Comparison of ENCODE assay signal across 1 cellular context in the genomic region with DNA sequence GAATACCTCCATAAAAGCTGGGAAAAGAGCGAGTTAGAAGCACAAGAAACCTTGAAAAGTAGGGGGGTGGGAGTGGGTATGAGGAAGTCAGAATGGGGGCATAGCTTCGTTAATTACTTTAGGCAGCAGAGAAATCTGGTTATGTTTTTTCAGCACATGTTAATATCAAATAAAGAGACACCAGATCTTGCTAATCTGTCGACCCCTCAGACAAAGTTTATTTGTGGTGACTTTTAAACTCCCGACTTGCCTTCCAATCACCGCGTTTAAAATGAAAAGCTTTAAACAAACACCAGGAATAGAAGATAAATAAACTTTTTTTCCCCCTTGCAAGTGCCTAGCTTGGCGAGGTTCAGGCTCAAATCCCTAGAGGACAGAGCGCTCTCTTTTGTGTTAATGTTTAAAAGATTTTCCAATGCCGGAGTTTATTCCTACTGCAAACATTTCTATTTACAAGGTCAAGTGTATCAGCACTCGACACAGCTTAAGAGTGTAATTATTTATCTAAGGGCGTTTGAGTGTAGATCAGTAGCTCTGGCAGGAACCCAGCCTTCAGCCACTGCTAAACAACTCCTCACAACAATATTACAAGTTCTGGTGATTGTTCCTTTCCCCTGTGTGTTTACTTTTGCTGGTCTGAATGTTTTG.
TF ChIP-seq lines count a peak whose summit lies in the region.

No MANE protein-coding gene starts in this region.

TF ChIP-seq in HepG2, 621 proteins besides CTCF, POLR2A, EP300 and RAD21 (continued from another document and continues in another):
- TF ChIP-seq, protein P1, sequence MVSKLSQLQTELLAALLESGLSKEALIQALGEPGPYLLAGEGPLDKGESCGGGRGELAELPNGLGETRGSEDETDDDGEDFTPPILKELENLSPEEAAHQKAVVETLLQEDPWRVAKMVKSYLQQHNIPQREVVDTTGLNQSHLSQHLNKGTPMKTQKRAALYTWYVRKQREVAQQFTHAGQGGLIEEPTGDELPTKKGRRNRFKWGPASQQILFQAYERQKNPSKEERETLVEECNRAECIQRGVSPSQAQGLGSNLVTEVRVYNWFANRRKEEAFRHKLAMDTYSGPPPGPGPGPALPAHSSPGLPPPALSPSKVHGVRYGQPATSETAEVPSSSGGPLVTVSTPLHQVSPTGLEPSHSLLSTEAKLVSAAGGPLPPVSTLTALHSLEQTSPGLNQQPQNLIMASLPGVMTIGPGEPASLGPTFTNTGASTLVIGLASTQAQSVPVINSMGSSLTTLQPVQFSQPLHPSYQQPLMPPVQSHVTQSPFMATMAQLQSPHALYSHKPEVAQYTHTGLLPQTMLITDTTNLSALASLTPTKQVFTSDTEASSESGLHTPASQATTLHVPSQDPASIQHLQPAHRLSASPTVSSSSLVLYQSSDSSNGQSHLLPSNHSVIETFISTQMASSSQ (IDR thresholded peaks at IDR 0.05; ENCODE audit: low read depth) = peak; percentile 69
- TF ChIP-seq, protein P1 (CRISPR knock-in tag; IDR thresholded peaks at IDR 0.05; ENCODE audit: borderline replicate concordance) = peak; percentile 37; the same call in 1 of the 2 replicates
- 0 out of 2 replicates have a peak, but pooled peaks have one; percentile 38 for TF ChIP-seq HDAC1 (CRISPR knock-in tag; IDR thresholded peaks at IDR 0.05)
- TF ChIP-seq HMG20B (CRISPR knock-in tag; conservative IDR thresholded peaks at IDR 0.05) = 0 out of 2 replicates have a peak, but pooled peaks have one; percentile 34
- no peak for TF ChIP-seq ZNF720 (CRISPR knock-in tag; IDR thresholded peaks at IDR 0.05)
- no peak for TF ChIP-seq ZNF496 (CRISPR knock-in tag; IDR thresholded peaks at IDR 0.05; ENCODE audit: insufficient replicate concordance)
- no peak for TF ChIP-seq GABPA (IDR thresholded peaks at IDR 0.05; ENCODE audit: low read depth, low read length)
- TF ChIP-seq GABPA (CRISPR knock-in tag; IDR thresholded peaks at IDR 0.05; ENCODE audit: low read depth) = no peak; the same call in 1 of the 2 replicates
- TF ChIP-seq ZFP62 (CRISPR knock-in tag; IDR thresholded peaks at IDR 0.05) = no peak
- no peak for TF ChIP-seq SP5 (CRISPR knock-in tag; IDR thresholded peaks at IDR 0.05; ENCODE audit: borderline replicate concordance, low read depth)
- peak; percentile 60 for TF ChIP-seq HMG20A (CRISPR knock-in tag; IDR thresholded peaks at IDR 0.05; ENCODE audit: borderline replicate concordance)
- no peak for TF ChIP-seq CENPT (CRISPR knock-in tag; IDR thresholded peaks at IDR 0.05; ENCODE audit: low read depth)
- no peak for TF ChIP-seq STAT5B (CRISPR knock-in tag; IDR thresholded peaks at IDR 0.05)
- TF ChIP-seq GZF1 (CRISPR knock-in tag; IDR thresholded peaks at IDR 0.05) = no peak
- no peak for TF ChIP-seq ZMYM4 (CRISPR knock-in tag; IDR thresholded peaks at IDR 0.05)
- TF ChIP-seq ZNF570 (CRISPR knock-in tag; IDR thresholded peaks at IDR 0.05; ENCODE audit: borderline replicate concordance) = no peak
- TF ChIP-seq, protein P2, sequence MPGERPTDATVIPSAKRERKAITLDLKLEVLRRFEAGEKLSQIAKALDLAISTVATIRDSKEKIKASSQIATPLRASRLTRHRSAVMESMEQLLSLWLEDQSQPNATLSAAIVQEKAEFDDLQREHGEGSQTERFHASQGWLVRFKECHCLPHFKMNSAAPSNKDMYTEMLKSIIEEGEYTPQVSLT (CRISPR knock-in tag; IDR thresholded peaks at IDR 0.05; ENCODE audit: borderline replicate concordance, low read depth) = no peak
- TF ChIP-seq CENPX (CRISPR knock-in tag; IDR thresholded peaks at IDR 0.05) = no peak
- 0 out of 2 replicates have a peak, but pooled peaks have one; percentile 24 for TF ChIP-seq FOXK1 (CRISPR knock-in tag; IDR thresholded peaks at IDR 0.05; ENCODE audit: borderline replicate concordance, low read depth)
- TF ChIP-seq PHF8 (CRISPR knock-in tag; IDR thresholded peaks at IDR 0.05) = no peak
- TF ChIP-seq TBX2 (CRISPR knock-in tag; IDR thresholded peaks at IDR 0.05; ENCODE audit: borderline replicate concordance) = peak; percentile 39; the same call in 1 of the 2 replicates
- no peak for TF ChIP-seq ZNF138 (CRISPR knock-in tag; IDR thresholded peaks at IDR 0.05; ENCODE audit: low read depth)
- TF ChIP-seq, protein P3, sequence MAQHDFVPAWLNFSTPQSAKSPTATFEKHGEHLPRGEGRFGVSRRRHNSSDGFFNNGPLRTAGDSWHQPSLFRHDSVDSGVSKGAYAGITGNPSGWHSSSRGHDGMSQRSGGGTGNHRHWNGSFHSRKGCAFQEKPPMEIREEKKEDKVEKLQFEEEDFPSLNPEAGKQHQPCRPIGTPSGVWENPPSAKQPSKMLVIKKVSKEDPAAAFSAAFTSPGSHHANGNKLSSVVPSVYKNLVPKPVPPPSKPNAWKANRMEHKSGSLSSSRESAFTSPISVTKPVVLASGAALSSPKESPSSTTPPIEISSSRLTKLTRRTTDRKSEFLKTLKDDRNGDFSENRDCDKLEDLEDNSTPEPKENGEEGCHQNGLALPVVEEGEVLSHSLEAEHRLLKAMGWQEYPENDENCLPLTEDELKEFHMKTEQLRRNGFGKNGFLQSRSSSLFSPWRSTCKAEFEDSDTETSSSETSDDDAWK (CRISPR knock-in tag; IDR thresholded peaks at IDR 0.05) = no peak
- no peak for TF ChIP-seq SMAD1 (CRISPR knock-in tag; IDR thresholded peaks at IDR 0.05; ENCODE audit: borderline replicate concordance, low read depth)
- TF ChIP-seq NCOR1 (IDR thresholded peaks at IDR 0.05; ENCODE audit: borderline replicate concordance, low read length) = peak; percentile 31; the same call in 1 of the 2 replicates
- 0 out of 2 replicates have a peak, but pooled peaks have one; percentile 12 for TF ChIP-seq SOX5 (CRISPR knock-in tag; IDR thresholded peaks at IDR 0.05; ENCODE audit: borderline replicate concordance)
- TF ChIP-seq YEATS2 (CRISPR knock-in tag; IDR thresholded peaks at IDR 0.05; ENCODE audit: borderline replicate concordance) = no peak
- TF ChIP-seq ZNF205 (CRISPR knock-in tag; IDR thresholded peaks at IDR 0.05) = peak; percentile 59; the same call in 1 of the 2 replicates
- TF ChIP-seq ZFP41 (CRISPR knock-in tag; IDR thresholded peaks at IDR 0.05; ENCODE audit: borderline replicate concordance) = no peak
- no peak for TF ChIP-seq RFX5 (IDR thresholded peaks at IDR 0.05; ENCODE audit: low read depth, low read length)
- TF ChIP-seq ZNF746 (CRISPR knock-in tag; IDR thresholded peaks at IDR 0.05) = no peak
- no peak for TF ChIP-seq CREM (IDR thresholded peaks at IDR 0.05)
- TF ChIP-seq CREM (CRISPR knock-in tag; IDR thresholded peaks at IDR 0.05) = no peak
- no peak for TF ChIP-seq FIP1L1 (IDR thresholded peaks at IDR 0.05; ENCODE audit: borderline replicate concordance, insufficient read depth, low read depth, low read length)
- no peak for TF ChIP-seq JUND (CRISPR knock-in tag; IDR thresholded peaks at IDR 0.05)
- TF ChIP-seq, protein P4, sequence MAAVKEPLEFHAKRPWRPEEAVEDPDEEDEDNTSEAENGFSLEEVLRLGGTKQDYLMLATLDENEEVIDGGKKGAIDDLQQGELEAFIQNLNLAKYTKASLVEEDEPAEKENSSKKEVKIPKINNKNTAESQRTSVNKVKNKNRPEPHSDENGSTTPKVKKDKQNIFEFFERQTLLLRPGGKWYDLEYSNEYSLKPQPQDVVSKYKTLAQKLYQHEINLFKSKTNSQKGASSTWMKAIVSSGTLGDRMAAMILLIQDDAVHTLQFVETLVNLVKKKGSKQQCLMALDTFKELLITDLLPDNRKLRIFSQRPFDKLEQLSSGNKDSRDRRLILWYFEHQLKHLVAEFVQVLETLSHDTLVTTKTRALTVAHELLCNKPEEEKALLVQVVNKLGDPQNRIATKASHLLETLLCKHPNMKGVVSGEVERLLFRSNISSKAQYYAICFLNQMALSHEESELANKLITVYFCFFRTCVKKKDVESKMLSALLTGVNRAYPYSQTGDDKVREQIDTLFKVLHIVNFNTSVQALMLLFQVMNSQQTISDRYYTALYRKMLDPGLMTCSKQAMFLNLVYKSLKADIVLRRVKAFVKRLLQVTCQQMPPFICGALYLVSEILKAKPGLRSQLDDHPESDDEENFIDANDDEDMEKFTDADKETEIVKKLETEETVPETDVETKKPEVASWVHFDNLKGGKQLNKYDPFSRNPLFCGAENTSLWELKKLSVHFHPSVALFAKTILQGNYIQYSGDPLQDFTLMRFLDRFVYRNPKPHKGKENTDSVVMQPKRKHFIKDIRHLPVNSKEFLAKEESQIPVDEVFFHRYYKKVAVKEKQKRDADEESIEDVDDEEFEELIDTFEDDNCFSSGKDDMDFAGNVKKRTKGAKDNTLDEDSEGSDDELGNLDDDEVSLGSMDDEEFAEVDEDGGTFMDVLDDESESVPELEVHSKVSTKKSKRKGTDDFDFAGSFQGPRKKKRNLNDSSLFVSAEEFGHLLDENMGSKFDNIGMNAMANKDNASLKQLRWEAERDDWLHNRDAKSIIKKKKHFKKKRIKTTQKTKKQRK (IDR thresholded peaks at IDR 0.05; ENCODE audit: low read length) = no peak
- TF ChIP-seq, protein P5, sequence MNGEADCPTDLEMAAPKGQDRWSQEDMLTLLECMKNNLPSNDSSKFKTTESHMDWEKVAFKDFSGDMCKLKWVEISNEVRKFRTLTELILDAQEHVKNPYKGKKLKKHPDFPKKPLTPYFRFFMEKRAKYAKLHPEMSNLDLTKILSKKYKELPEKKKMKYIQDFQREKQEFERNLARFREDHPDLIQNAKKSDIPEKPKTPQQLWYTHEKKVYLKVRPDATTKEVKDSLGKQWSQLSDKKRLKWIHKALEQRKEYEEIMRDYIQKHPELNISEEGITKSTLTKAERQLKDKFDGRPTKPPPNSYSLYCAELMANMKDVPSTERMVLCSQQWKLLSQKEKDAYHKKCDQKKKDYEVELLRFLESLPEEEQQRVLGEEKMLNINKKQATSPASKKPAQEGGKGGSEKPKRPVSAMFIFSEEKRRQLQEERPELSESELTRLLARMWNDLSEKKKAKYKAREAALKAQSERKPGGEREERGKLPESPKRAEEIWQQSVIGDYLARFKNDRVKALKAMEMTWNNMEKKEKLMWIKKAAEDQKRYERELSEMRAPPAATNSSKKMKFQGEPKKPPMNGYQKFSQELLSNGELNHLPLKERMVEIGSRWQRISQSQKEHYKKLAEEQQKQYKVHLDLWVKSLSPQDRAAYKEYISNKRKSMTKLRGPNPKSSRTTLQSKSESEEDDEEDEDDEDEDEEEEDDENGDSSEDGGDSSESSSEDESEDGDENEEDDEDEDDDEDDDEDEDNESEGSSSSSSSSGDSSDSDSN (CRISPR knock-in tag; IDR thresholded peaks at IDR 0.05) = no peak
- TF ChIP-seq REPIN1 (CRISPR knock-in tag; IDR thresholded peaks at IDR 0.05; ENCODE audit: borderline replicate concordance, low read depth) = no peak
- TF ChIP-seq ZNF878 (CRISPR knock-in tag; IDR thresholded peaks at IDR 0.05) = no peak
- no peak for TF ChIP-seq GTF2F1 (IDR thresholded peaks at IDR 0.05; ENCODE audit: low read length)
- TF ChIP-seq, protein P6, sequence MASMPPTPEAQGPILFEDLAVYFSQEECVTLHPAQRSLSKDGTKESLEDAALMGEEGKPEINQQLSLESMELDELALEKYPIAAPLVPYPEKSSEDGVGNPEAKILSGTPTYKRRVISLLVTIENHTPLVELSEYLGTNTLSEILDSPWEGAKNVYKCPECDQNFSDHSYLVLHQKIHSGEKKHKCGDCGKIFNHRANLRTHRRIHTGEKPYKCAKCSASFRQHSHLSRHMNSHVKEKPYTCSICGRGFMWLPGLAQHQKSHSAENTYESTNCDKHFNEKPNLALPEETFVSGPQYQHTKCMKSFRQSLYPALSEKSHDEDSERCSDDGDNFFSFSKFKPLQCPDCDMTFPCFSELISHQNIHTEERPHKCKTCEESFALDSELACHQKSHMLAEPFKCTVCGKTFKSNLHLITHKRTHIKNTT (CRISPR knock-in tag; IDR thresholded peaks at IDR 0.05) = no peak
- no peak for TF ChIP-seq ZNF615 (CRISPR knock-in tag; IDR thresholded peaks at IDR 0.05; ENCODE audit: borderline replicate concordance)
- no peak for TF ChIP-seq ZNF180 (CRISPR knock-in tag; IDR thresholded peaks at IDR 0.05; ENCODE audit: borderline replicate concordance, low read depth)
- peak; percentile 79 for TF ChIP-seq NFIC (IDR thresholded peaks at IDR 0.05; ENCODE audit: low read length)
- 0 out of 2 replicates have a peak, but pooled peaks have one; percentile 65 for TF ChIP-seq ZNF703 (CRISPR knock-in tag; IDR thresholded peaks at IDR 0.05; ENCODE audit: borderline replicate concordance)
- TF ChIP-seq, protein P7, sequence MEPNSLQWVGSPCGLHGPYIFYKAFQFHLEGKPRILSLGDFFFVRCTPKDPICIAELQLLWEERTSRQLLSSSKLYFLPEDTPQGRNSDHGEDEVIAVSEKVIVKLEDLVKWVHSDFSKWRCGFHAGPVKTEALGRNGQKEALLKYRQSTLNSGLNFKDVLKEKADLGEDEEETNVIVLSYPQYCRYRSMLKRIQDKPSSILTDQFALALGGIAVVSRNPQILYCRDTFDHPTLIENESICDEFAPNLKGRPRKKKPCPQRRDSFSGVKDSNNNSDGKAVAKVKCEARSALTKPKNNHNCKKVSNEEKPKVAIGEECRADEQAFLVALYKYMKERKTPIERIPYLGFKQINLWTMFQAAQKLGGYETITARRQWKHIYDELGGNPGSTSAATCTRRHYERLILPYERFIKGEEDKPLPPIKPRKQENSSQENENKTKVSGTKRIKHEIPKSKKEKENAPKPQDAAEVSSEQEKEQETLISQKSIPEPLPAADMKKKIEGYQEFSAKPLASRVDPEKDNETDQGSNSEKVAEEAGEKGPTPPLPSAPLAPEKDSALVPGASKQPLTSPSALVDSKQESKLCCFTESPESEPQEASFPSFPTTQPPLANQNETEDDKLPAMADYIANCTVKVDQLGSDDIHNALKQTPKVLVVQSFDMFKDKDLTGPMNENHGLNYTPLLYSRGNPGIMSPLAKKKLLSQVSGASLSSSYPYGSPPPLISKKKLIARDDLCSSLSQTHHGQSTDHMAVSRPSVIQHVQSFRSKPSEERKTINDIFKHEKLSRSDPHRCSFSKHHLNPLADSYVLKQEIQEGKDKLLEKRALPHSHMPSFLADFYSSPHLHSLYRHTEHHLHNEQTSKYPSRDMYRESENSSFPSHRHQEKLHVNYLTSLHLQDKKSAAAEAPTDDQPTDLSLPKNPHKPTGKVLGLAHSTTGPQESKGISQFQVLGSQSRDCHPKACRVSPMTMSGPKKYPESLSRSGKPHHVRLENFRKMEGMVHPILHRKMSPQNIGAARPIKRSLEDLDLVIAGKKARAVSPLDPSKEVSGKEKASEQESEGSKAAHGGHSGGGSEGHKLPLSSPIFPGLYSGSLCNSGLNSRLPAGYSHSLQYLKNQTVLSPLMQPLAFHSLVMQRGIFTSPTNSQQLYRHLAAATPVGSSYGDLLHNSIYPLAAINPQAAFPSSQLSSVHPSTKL (CRISPR knock-in tag; IDR thresholded peaks at IDR 0.05) = peak; percentile 76
